ENCODE assay signal across 1 cellular context in the genomic region with DNA sequence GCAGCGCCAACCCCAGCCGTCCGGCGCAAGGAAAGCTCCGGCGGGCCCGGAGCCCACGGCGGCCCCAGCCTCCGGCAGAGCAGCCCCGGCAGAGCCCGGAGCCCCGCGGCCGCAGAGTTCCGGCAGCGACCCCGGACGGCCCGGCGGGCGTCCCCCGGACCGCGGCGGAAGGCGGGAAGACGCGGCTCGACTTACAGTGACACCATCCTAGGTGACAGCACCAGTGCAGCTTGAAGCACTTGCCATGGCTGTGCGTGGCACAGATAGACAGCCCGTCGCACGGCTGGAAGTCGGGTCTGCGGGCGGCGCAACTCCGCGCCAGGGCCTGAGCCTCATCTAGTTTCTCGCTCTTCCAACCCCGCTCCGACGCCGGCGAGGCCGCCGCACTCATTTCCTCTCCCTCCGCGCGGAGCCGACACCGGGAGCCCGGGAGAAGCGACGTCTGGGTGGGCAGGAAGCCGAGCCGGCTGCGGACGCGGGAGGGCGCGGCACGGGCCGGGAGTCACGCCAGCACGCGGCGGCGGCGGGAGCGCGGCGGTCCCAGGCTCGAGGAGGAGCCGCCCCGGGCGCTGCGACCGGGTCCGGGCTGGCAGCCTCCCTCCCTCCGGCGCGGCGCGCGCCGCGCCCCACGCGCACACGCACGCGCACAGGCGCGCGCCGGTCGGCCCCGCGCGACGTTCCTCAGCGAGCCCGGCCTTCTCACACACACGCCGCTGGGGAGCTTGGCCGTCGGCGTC.
A peak's percentile ranks its signal among the peaks of the same experiment; 100 is the strongest.
TF ChIP-seq lines count a peak whose summit lies in the region.

A gene with protein sequence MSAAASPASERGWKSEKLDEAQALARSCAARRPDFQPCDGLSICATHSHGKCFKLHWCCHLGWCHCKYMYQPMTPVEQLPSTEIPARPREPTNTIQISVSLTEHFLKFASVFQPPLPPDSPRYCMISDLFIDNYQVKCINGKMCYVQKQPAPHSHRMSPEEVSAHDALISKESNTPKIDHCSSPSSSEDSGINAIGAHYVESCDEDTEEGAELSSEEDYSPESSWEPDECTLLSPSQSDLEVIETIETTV (minus strand): TSS at position 628 of the 737 bp plus-strand sequence. CDS start 237 bp downstream, at position 391.

TF ChIP-seq in HepG2, 621 proteins besides CTCF, POLR2A, EP300 and RAD21 (continued from another document and continues in another):
- TF ChIP-seq GTF2F1 (IDR thresholded peaks at IDR 0.05; ENCODE audit: low read length), result no peak
- TF ChIP-seq, protein P1, sequence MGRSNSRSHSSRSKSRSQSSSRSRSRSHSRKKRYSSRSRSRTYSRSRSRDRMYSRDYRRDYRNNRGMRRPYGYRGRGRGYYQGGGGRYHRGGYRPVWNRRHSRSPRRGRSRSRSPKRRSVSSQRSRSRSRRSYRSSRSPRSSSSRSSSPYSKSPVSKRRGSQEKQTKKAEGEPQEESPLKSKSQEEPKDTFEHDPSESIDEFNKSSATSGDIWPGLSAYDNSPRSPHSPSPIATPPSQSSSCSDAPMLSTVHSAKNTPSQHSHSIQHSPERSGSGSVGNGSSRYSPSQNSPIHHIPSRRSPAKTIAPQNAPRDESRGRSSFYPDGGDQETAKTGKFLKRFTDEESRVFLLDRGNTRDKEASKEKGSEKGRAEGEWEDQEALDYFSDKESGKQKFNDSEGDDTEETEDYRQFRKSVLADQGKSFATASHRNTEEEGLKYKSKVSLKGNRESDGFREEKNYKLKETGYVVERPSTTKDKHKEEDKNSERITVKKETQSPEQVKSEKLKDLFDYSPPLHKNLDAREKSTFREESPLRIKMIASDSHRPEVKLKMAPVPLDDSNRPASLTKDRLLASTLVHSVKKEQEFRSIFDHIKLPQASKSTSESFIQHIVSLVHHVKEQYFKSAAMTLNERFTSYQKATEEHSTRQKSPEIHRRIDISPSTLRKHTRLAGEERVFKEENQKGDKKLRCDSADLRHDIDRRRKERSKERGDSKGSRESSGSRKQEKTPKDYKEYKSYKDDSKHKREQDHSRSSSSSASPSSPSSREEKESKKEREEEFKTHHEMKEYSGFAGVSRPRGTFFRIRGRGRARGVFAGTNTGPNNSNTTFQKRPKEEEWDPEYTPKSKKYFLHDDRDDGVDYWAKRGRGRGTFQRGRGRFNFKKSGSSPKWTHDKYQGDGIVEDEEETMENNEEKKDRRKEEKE (IDR thresholded peaks at IDR 0.05), result no peak
- TF ChIP-seq, protein P2, sequence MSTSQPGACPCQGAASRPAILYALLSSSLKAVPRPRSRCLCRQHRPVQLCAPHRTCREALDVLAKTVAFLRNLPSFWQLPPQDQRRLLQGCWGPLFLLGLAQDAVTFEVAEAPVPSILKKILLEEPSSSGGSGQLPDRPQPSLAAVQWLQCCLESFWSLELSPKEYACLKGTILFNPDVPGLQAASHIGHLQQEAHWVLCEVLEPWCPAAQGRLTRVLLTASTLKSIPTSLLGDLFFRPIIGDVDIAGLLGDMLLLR (CRISPR knock-in tag; IDR thresholded peaks at IDR 0.05), result no peak
- TF ChIP-seq RXRB (CRISPR knock-in tag; IDR thresholded peaks at IDR 0.05; ENCODE audit: borderline replicate concordance), result no peak
- 0 out of 2 replicates have a peak, but pooled peaks have one; percentile 42 for TF ChIP-seq ZNF451 (CRISPR knock-in tag; IDR thresholded peaks at IDR 0.05)
- 0 out of 2 replicates have a peak, but pooled peaks have one; percentile 30 for TF ChIP-seq ZNF780A (CRISPR knock-in tag; IDR thresholded peaks at IDR 0.05)
- TF ChIP-seq BRD4 (CRISPR knock-in tag; IDR thresholded peaks at IDR 0.05), result 0 out of 2 replicates have a peak, but pooled peaks have one; percentile 33
- no peak for TF ChIP-seq ZBTB21 (CRISPR knock-in tag; IDR thresholded peaks at IDR 0.05)
- no peak for TF ChIP-seq ZNF7 (CRISPR knock-in tag; IDR thresholded peaks at IDR 0.05)
- peak; percentile 63; the same call in 1 of the 2 replicates for TF ChIP-seq EED (CRISPR knock-in tag; IDR thresholded peaks at IDR 0.05)
- TF ChIP-seq, protein P3, sequence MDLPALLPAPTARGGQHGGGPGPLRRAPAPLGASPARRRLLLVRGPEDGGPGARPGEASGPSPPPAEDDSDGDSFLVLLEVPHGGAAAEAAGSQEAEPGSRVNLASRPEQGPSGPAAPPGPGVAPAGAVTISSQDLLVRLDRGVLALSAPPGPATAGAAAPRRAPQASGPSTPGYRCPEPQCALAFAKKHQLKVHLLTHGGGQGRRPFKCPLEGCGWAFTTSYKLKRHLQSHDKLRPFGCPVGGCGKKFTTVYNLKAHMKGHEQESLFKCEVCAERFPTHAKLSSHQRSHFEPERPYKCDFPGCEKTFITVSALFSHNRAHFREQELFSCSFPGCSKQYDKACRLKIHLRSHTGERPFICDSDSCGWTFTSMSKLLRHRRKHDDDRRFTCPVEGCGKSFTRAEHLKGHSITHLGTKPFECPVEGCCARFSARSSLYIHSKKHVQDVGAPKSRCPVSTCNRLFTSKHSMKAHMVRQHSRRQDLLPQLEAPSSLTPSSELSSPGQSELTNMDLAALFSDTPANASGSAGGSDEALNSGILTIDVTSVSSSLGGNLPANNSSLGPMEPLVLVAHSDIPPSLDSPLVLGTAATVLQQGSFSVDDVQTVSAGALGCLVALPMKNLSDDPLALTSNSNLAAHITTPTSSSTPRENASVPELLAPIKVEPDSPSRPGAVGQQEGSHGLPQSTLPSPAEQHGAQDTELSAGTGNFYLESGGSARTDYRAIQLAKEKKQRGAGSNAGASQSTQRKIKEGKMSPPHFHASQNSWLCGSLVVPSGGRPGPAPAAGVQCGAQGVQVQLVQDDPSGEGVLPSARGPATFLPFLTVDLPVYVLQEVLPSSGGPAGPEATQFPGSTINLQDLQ (CRISPR knock-in tag; IDR thresholded peaks at IDR 0.05), result no peak
- no peak for TF ChIP-seq ADNP (CRISPR knock-in tag; IDR thresholded peaks at IDR 0.05)
- TF ChIP-seq MEIS1 (CRISPR knock-in tag; IDR thresholded peaks at IDR 0.05; ENCODE audit: borderline replicate concordance), result no peak
- TF ChIP-seq ZBTB42 (CRISPR knock-in tag; IDR thresholded peaks at IDR 0.05), result no peak
- TF ChIP-seq SOX5 (CRISPR knock-in tag; IDR thresholded peaks at IDR 0.05; ENCODE audit: borderline replicate concordance), result no peak
- no peak for TF ChIP-seq REXO4 (CRISPR knock-in tag; IDR thresholded peaks at IDR 0.05; ENCODE audit: borderline replicate concordance)
- TF ChIP-seq, protein P4, sequence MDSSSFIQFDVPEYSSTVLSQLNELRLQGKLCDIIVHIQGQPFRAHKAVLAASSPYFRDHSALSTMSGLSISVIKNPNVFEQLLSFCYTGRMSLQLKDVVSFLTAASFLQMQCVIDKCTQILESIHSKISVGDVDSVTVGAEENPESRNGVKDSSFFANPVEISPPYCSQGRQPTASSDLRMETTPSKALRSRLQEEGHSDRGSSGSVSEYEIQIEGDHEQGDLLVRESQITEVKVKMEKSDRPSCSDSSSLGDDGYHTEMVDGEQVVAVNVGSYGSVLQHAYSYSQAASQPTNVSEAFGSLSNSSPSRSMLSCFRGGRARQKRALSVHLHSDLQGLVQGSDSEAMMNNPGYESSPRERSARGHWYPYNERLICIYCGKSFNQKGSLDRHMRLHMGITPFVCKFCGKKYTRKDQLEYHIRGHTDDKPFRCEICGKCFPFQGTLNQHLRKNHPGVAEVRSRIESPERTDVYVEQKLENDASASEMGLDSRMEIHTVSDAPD (CRISPR knock-in tag; IDR thresholded peaks at IDR 0.05), result no peak; the same call in 1 of the 2 replicates
- TF ChIP-seq, protein P5, sequence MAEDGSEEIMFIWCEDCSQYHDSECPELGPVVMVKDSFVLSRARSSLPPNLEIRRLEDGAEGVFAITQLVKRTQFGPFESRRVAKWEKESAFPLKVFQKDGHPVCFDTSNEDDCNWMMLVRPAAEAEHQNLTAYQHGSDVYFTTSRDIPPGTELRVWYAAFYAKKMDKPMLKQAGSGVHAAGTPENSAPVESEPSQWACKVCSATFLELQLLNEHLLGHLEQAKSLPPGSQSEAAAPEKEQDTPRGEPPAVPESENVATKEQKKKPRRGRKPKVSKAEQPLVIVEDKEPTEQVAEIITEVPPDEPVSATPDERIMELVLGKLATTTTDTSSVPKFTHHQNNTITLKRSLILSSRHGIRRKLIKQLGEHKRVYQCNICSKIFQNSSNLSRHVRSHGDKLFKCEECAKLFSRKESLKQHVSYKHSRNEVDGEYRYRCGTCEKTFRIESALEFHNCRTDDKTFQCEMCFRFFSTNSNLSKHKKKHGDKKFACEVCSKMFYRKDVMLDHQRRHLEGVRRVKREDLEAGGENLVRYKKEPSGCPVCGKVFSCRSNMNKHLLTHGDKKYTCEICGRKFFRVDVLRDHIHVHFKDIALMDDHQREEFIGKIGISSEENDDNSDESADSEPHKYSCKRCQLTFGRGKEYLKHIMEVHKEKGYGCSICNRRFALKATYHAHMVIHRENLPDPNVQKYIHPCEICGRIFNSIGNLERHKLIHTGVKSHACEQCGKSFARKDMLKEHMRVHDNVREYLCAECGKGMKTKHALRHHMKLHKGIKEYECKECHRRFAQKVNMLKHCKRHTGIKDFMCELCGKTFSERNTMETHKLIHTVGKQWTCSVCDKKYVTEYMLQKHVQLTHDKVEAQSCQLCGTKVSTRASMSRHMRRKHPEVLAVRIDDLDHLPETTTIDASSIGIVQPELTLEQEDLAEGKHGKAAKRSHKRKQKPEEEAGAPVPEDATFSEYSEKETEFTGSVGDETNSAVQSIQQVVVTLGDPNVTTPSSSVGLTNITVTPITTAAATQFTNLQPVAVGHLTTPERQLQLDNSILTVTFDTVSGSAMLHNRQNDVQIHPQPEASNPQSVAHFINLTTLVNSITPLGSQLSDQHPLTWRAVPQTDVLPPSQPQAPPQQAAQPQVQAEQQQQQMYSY (CRISPR knock-in tag; IDR thresholded peaks at IDR 0.05), result no peak
- peak; percentile 84; the same call in 1 of the 2 replicates for TF ChIP-seq SATB2 (CRISPR knock-in tag; IDR thresholded peaks at IDR 0.05)
- TF ChIP-seq CENPX (CRISPR knock-in tag; IDR thresholded peaks at IDR 0.05), result no peak
- no peak for TF ChIP-seq CEBPG (CRISPR knock-in tag; IDR thresholded peaks at IDR 0.05)
- peak; percentile 32; the same call in 1 of the 2 replicates for TF ChIP-seq ISL2 (CRISPR knock-in tag; IDR thresholded peaks at IDR 0.05)
- TF ChIP-seq, protein P6, sequence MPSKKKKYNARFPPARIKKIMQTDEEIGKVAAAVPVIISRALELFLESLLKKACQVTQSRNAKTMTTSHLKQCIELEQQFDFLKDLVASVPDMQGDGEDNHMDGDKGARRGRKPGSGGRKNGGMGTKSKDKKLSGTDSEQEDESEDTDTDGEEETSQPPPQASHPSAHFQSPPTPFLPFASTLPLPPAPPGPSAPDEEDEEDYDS (CRISPR knock-in tag; IDR thresholded peaks at IDR 0.05), result no peak
- no peak for TF ChIP-seq MAFF (IDR thresholded peaks at IDR 0.05; ENCODE audit: low read depth, low read length)
- no peak for TF ChIP-seq SOX13 (IDR thresholded peaks at IDR 0.05)
- no peak for TF ChIP-seq SOX13 (CRISPR knock-in tag; conservative IDR thresholded peaks at IDR 0.05 in 1 of 2, IDR thresholded peaks at IDR 0.05 in 1 of 2)
- TF ChIP-seq, protein P7, sequence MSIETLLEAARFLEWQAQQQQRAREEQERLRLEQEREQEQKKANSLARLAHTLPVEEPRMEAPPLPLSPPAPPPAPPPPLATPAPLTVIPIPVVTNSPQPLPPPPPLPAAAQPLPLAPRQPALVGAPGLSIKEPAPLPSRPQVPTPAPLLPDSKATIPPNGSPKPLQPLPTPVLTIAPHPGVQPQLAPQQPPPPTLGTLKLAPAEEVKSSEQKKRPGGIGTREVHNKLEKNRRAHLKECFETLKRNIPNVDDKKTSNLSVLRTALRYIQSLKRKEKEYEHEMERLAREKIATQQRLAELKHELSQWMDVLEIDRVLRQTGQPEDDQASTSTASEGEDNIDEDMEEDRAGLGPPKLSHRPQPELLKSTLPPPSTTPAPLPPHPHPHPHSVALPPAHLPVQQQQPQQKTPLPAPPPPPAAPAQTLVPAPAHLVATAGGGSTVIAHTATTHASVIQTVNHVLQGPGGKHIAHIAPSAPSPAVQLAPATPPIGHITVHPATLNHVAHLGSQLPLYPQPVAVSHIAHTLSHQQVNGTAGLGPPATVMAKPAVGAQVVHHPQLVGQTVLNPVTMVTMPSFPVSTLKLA (IDR thresholded peaks at IDR 0.05), result no peak
- TF ChIP-seq NR1H2 (CRISPR knock-in tag; IDR thresholded peaks at IDR 0.05; ENCODE audit: borderline replicate concordance, low read depth), result no peak
- peak; percentile 80 for TF ChIP-seq ZFY (CRISPR knock-in tag; IDR thresholded peaks at IDR 0.05)
- TF ChIP-seq ZNF562 (CRISPR knock-in tag; IDR thresholded peaks at IDR 0.05; ENCODE audit: borderline replicate concordance), result peak; percentile 70; the same call in 1 of the 2 replicates
- 0 out of 2 replicates have a peak, but pooled peaks have one; percentile 78 for TF ChIP-seq ZNF709 (CRISPR knock-in tag; IDR thresholded peaks at IDR 0.05)
- no peak for TF ChIP-seq GABPA (IDR thresholded peaks at IDR 0.05; ENCODE audit: low read depth, low read length)
- TF ChIP-seq GABPA (CRISPR knock-in tag; IDR thresholded peaks at IDR 0.05; ENCODE audit: low read depth), result no peak
- TF ChIP-seq, protein P8, sequence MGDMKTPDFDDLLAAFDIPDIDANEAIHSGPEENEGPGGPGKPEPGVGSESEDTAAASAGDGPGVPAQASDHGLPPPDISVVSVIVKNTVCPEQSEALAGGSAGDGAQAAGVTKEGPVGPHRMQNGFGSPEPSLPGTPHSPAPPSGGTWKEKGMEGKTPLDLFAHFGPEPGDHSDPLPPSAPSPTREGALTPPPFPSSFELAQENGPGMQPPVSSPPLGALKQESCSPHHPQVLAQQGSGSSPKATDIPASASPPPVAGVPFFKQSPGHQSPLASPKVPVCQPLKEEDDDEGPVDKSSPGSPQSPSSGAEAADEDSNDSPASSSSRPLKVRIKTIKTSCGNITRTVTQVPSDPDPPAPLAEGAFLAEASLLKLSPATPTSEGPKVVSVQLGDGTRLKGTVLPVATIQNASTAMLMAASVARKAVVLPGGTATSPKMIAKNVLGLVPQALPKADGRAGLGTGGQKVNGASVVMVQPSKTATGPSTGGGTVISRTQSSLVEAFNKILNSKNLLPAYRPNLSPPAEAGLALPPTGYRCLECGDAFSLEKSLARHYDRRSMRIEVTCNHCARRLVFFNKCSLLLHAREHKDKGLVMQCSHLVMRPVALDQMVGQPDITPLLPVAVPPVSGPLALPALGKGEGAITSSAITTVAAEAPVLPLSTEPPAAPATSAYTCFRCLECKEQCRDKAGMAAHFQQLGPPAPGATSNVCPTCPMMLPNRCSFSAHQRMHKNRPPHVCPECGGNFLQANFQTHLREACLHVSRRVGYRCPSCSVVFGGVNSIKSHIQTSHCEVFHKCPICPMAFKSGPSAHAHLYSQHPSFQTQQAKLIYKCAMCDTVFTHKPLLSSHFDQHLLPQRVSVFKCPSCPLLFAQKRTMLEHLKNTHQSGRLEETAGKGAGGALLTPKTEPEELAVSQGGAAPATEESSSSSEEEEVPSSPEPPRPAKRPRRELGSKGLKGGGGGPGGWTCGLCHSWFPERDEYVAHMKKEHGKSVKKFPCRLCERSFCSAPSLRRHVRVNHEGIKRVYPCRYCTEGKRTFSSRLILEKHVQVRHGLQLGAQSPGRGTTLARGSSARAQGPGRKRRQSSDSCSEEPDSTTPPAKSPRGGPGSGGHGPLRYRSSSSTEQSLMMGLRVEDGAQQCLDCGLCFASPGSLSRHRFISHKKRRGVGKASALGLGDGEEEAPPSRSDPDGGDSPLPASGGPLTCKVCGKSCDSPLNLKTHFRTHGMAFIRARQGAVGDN (CRISPR knock-in tag; IDR thresholded peaks at IDR 0.05), result peak; percentile 91
- TF ChIP-seq ZNF234 (CRISPR knock-in tag; conservative IDR thresholded peaks at IDR 0.05), result no peak
- no peak for TF ChIP-seq NFATC3 (CRISPR knock-in tag; IDR thresholded peaks at IDR 0.05)
- peak; percentile 43; the same call in 1 of the 2 replicates for TF ChIP-seq POLR2G (IDR thresholded peaks at IDR 0.05; ENCODE audit: low read depth, low read length)
- TF ChIP-seq ZBTB38 (CRISPR knock-in tag; IDR thresholded peaks at IDR 0.05), result no peak; the same call in 1 of the 2 replicates
- no peak for TF ChIP-seq SMARCC2 (IDR thresholded peaks at IDR 0.05)
- TF ChIP-seq ZNF468 (CRISPR knock-in tag; IDR thresholded peaks at IDR 0.05), result no peak
- no peak for TF ChIP-seq SP140L (CRISPR knock-in tag; IDR thresholded peaks at IDR 0.05; ENCODE audit: borderline replicate concordance)
- no peak; the same call in 1 of the 2 replicates for TF ChIP-seq ZNF446 (CRISPR knock-in tag; IDR thresholded peaks at IDR 0.05)
